ENCODE assay signal across 8 cellular contexts in the genomic region with DNA sequence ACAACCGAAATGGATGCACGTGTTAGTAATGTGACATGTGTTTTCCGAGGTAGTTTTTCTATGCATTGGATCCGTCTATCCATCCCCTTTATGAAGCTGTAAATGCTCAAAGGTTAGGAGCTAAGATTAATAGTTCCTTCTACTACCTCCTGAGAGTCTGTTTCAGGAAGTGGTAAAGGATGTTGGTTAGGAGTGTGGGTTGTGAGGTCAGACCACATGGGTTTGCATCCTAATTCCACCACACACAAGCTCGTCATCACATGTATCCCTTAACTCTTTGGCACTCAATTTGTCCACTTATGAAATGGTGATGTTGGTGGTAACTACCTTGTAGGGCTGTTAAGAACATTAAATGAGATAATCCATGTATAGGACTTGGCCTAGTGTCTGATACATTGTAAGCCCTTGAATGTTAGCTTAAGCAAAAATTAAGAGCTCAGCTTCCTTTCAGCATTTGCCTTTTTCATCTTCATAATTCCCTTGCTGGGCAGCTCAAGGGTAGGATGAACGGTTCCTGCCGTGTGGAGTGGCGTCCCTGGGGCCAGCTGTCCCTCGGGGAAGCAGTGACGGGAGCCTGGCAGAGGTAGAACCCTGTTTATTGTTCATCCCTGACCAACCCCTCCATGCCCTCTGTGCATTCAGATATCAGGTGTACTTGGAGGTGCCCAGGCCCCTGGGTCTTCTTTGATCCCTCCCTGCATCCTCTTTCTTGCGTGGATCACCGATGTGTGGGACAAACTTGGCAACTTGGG. TPM values are rescaled to one million over a fixed set of nuclear protein-coding genes. Genes with fewer than 3 reads are reported as not detected.
DNase-seq lines count a peak whose midpoint lies in the region; ATAC-seq and TF ChIP-seq lines count a peak whose summit lies in the region.

No MANE protein-coding gene starts in this region.

- no peak for TF ChIP-seq POLR2A in GM18505 (IDR thresholded peaks at IDR 0.05; ENCODE audit: borderline replicate concordance, extremely low read depth, insufficient read depth, insufficient read length)

- DNase-seq in stimulated activated CD4-positive, alpha-beta T cell treated with anti-CD3 and anti-CD28 coated beads, Interleukin-15, amount 100 ng/mL, for 24 hours = peak; percentile 47
- DNase-seq in stimulated activated CD4-positive, alpha-beta T cell treated with anti-CD3 and anti-CD28 coated beads, Interleukin-12 subunit alpha, Interleukin-12 subunit beta, amount 100 ng/mL, for 4 hours = no peak
- DNase-seq in SIG-M5 (lab: John Stamatoyannopoulos, UW) (peak; percentile 67), fibroblast of peridontal ligament (ENCODE audit: extremely low read depth) (peak; percentile 43), left colon (no peak), NCI-H2196 treated with DMSO at 0.1 percent for 48 hours (lab: John Stamatoyannopoulos, UW; ENCODE audit: unreplicated experiment) (no peak)

- ATAC-seq in left colon (no peak), HG03095 (IDR thresholded peaks at IDR 0.05; ENCODE audit: unreplicated experiment) (no peak), GM18505 (IDR thresholded peaks at IDR 0.05; ENCODE audit: unreplicated experiment) (no peak)

- intact Hi-C loops in left colon (cut with DNase I, micrococcal nuclease) = no loop called here

RNA-seq across cellular contexts. Expression of a gene that starts 52.3 kb away (rescaled TPM):
- total RNA-seq in left colon = 1 to 10 TPM; 7.1 to 9.6 TPM

Comparison
In these comparisons a context has a peak if more than half of its experiments do, and no peak if none do; other contexts are left out.
1. DNase-seq: peak in stimulated activated CD4-positive, alpha-beta T cell treated with anti-CD3 and anti-CD28 coated beads, Interleukin-15, amount 100 ng/mL, for 24 hours (single experiment), SIG-M5 (single experiment) and fibroblast of peridontal ligament (single experiment); none in stimulated activated CD4-positive, alpha-beta T cell treated with anti-CD3 and anti-CD28 coated beads, Interleukin-12 subunit alpha, Interleukin-12 subunit beta, amount 100 ng/mL, for 4 hours (single experiment), left colon (0 of 2) and NCI-H2196 treated with DMSO at 0.1 percent for 48 hours (single experiment).